Comparison of ENCODE assay signal across 37 cellular contexts in genomic region chr4:130131536-130131935, GRCh38.
"Had no signal": no experiment of that assay in that cellular context is flagged by ENCODE, and none has a peak within 500 bp of the region (broad histone marks: within the 10 kb centered on the region; RNA-seq: fewer than 3 reads in every experiment).

No MANE protein-coding gene starts in this region.

- H3K36me3 ChIP-seq: MG63, Peyer's patch had no signal

- H3K36me3 Mint-ChIP-seq: activated CD4-positive, alpha-beta memory T cell treated with anti-CD3 and anti-CD28 coated beads for 36 hours; activated naive CD4-positive, alpha-beta T cell treated with anti-CD3 and anti-CD28 coated beads, Interleukin-2, amount 10 ng/mL, durations not matched to agents 7 days and 5 days; activated naive CD8-positive, alpha-beta T cell had no signal

- DNase-seq: activated B cell treated with CpG ODN at 0.5 μM for 24 hours; activated CD4-positive, alpha-beta memory T cell treated with anti-CD3 and anti-CD28 coated beads for 36 hours; activated CD4-positive, alpha-beta T cell treated with anti-CD3 and anti-CD28 coated beads for 4 hours; activated CD4-positive, alpha-beta T cell treated with anti-CD3 and anti-CD28 coated beads, Interleukin-2, amount 50 U/mL, for 1 hour; activated CD4-positive, CD25-positive, alpha-beta regulatory T cell treated with anti-CD3 and anti-CD28 coated beads, Interleukin-2, amount 50 U/mL, for 72 hours; activated CD8-positive, alpha-beta memory T cell treated with anti-CD3 and anti-CD28 coated beads, Interleukin-2, amount 50 U/mL, for 4 hours; activated gamma-delta T cell treated with Interleukin-2 at 50 U/mL for 16 hours; activated naive CD4-positive, alpha-beta T cell treated with anti-CD3 and anti-CD28 coated beads, Interleukin-2, amount 10 ng/mL, durations not matched to agents 7 days and 5 days; activated naive CD8-positive, alpha-beta T cell treated with anti-CD3 and anti-CD28 coated beads, Interleukin-2, amount 50 U/mL, for 24 hours; activated T-cell treated with anti-CD3 and anti-CD28 coated beads for 4 hours; activated T-cell treated with anti-CD3 and anti-CD28 coated beads, Interleukin-2, amount 50 U/mL, for 4 hours; anterior cingulate cortex; caudate nucleus; Kasumi-1; KG1; MG63; NCI-H1048; NCI-H1436 treated with DMSO at 0.1 percent for 48 hours; NCI-H1694 treated with DMSO at 0.1 percent for 48 hours; NCI-H2029; NCI-H345; NCI-H524 treated with DMSO at 0.1 percent for 48 hours; NCI-H748 treated with DMSO at 0.1 percent for 48 hours; NK-92 treated with Interleukin-12 subunit alpha and Interleukin-12 subunit beta, amount 100 ng/mL, for 24 hours; PC-3; Peyer's patch; RPMI8226; SIG-M5; SW 1271; T-helper 1 cell; T-helper 2 cell; T-helper 9 cell had no signal

- H3K9me3 Mint-ChIP-seq: activated T-helper 1 cell treated with anti-CD3 and anti-CD28 coated beads, Interleukin-12 subunit alpha, Interleukin-12 subunit beta, Interleukin-2, Interleukin-4 antibody, amounts not matched to agents 30 ng/mL and 10 ng/mL and 1 ng/mL, durations not matched to agents 14 hours and 24 hours and 36 hours had no signal

- FAIRE-seq: bronchial epithelial cell had no signal

- H3K9me3 ChIP-seq: MG63, Peyer's patch had no signal

- H3K27ac ChIP-seq: Peyer's patch, VCaP had no signal

- H3K4me1 Mint-ChIP-seq: activated B cell treated with CpG ODN at 0.5 μM for 24 hours; activated naive CD4-positive, alpha-beta T cell treated with anti-CD3 and anti-CD28 coated beads, Interleukin-2, amount 10 ng/mL, durations not matched to agents 7 days and 5 days; activated naive CD8-positive, alpha-beta T cell treated with anti-CD3 and anti-CD28 coated beads, Interleukin-2, amount 50 U/mL, for 24 hours; brain had no signal

- ATAC-seq: activated naive CD8-positive, alpha-beta T cell treated with anti-CD3 and anti-CD28 coated beads, Interleukin-2, amount 50 U/mL, for 24 hours; activated T-cell treated with anti-CD3 and anti-CD28 coated beads, Interleukin-2, amount 50 U/mL, for 4 hours; PC-3 had no signal

- H3K4me1 ChIP-seq: Peyer's patch had no signal

- H3K4me3 ChIP-seq: MG63, Peyer's patch had no signal

- H3K4me3 Mint-ChIP-seq: activated B cell treated with CpG ODN at 0.5 μM for 24 hours; activated CD4-positive, alpha-beta memory T cell treated with anti-CD3 and anti-CD28 coated beads for 36 hours; activated naive CD4-positive, alpha-beta T cell treated with anti-CD3 and anti-CD28 coated beads, Interleukin-2, amount 10 ng/mL, durations not matched to agents 7 days and 5 days; activated naive CD8-positive, alpha-beta T cell; activated naive CD8-positive, alpha-beta T cell treated with anti-CD3 and anti-CD28 coated beads, Interleukin-2, amount 50 U/mL, for 24 hours; activated T-cell treated with anti-CD3 and anti-CD28 coated beads, Interleukin-2, amount 50 U/mL, for 4 hours; activated T-helper 1 cell treated with anti-CD3 and anti-CD28 coated beads, Interleukin-12 subunit alpha, Interleukin-12 subunit beta, Interleukin-2, Interleukin-4 antibody, amounts not matched to agents 30 ng/mL and 10 ng/mL and 1 ng/mL, durations not matched to agents 14 hours and 24 hours and 36 hours; brain had no signal

- H3K27ac Mint-ChIP-seq: activated B cell treated with CpG ODN at 0.5 μM for 24 hours; activated CD4-positive, alpha-beta memory T cell treated with anti-CD3 and anti-CD28 coated beads for 36 hours; activated naive CD4-positive, alpha-beta T cell treated with anti-CD3 and anti-CD28 coated beads, Interleukin-2, amount 10 ng/mL, durations not matched to agents 7 days and 5 days; activated naive CD8-positive, alpha-beta T cell; activated naive CD8-positive, alpha-beta T cell treated with anti-CD3 and anti-CD28 coated beads, Interleukin-2, amount 50 U/mL, for 24 hours; activated T-helper 1 cell treated with anti-CD3 and anti-CD28 coated beads, Interleukin-12 subunit alpha, Interleukin-12 subunit beta, Interleukin-2, Interleukin-4 antibody, amounts not matched to agents 30 ng/mL and 10 ng/mL and 1 ng/mL, durations not matched to agents 14 hours and 24 hours and 36 hours; brain had no signal

- H3K27me3 Mint-ChIP-seq: activated B cell treated with CpG ODN at 0.5 μM for 24 hours; activated CD4-positive, alpha-beta memory T cell treated with anti-CD3 and anti-CD28 coated beads for 36 hours; activated naive CD4-positive, alpha-beta T cell treated with anti-CD3 and anti-CD28 coated beads, Interleukin-2, amount 10 ng/mL, durations not matched to agents 7 days and 5 days; activated naive CD8-positive, alpha-beta T cell; activated naive CD8-positive, alpha-beta T cell treated with anti-CD3 and anti-CD28 coated beads, Interleukin-2, amount 50 U/mL, for 24 hours; brain had no signal
